ENCODE assay signal across 16 cellular contexts in genomic region chr4:1294891-1295290, GRCh38. TPM values are rescaled to one million over a fixed set of nuclear protein-coding genes. Genes with fewer than 3 reads are reported as not detected.
DNase-seq lines count a peak whose midpoint lies in the region; ATAC-seq and TF ChIP-seq lines count a peak whose summit lies in the region.
"Had no signal": no experiment of that assay in that cellular context is flagged by ENCODE, and none has a peak within 500 bp of the region (broad histone marks: within the 10 kb centered on the region; RNA-seq: fewer than 3 reads in every experiment).

No MANE protein-coding gene starts in this region.

- no peak overlapping the region for H2BK5ac ChIP-seq in trophoblast cell (ENCODE audit: low read depth, low read length, poor library complexity)

- H2BK12ac ChIP-seq in trophoblast cell (ENCODE audit: low read length), result no peak overlapping the region

- H2BK120ac ChIP-seq in trophoblast cell (ENCODE audit: insufficient read depth, low read length, poor library complexity), result no peak overlapping the region

- peaks cover 21% of the 10 kb centered on the region for H3K4me1 ChIP-seq in ES-I3 (ENCODE audit: insufficient read depth, low read length)
- peaks cover 39% of the 10 kb centered on the region for H3K4me1 ChIP-seq in Loucy (ENCODE audit: insufficient read depth, low read length, poor library complexity, severe bottlenecking)
- peaks cover 9 to 11% of the 10 kb centered on the region in 2 experiments for H3K4me1 ChIP-seq in trophoblast cell (ENCODE audit: control insufficient read depth in 1 of 2, insufficient read depth in 2 of 2, low read length in 2 of 2)
- H3K4me1 ChIP-seq in colonic mucosa, result peaks cover 13% of the 10 kb centered on the region
- H3K4me1 ChIP-seq: BE2C had no signal

- H3K4me2 ChIP-seq in Loucy (ENCODE audit: low read depth, low read length, poor library complexity, severe bottlenecking) (peak overlapping the region; percentile 75), trophoblast cell (ENCODE audit: low read length) (no peak overlapping the region)

- no CpG with 5 or more reads among the region's 10 CpGs for WGBS in trophoblast cell (ENCODE audit: extremely low coverage, insufficient coverage, insufficient read length)

- DNase-seq in coronary artery (ENCODE audit: low spot score) (no peak), trophoblast cell (no peak), colonic mucosa (no peak), NCI-H187 treated with DMSO at 0.1 percent for 48 hours (lab: John Stamatoyannopoulos, UW) (no peak)
- DNase-seq in activated naive CD4-positive, alpha-beta T cell (lab: John Stamatoyannopoulos, UW), result no peak
- DNase-seq: activated CD4-positive, alpha-beta T cell treated with anti-CD3 and anti-CD28 coated beads, Interleukin-2, amount 10 ng/mL, durations not matched to agents 7 days and 5 days; BE2C; DMS153; midbrain; NCI-H774; stimulated activated CD4-positive, alpha-beta T cell treated with anti-CD3 and anti-CD28 coated beads, Interleukin-4, amount 100 ng/mL, for 4 hours had no signal

- no peak overlapping the region for H4K8ac ChIP-seq in trophoblast cell (ENCODE audit: low read depth, low read length)

- H3K79me1 ChIP-seq in trophoblast cell (ENCODE audit: low read length), result peaks cover 7% of the 10 kb centered on the region

- TF ChIP-seq CTCF in Loucy (conservative IDR thresholded peaks at IDR 0.05; ENCODE audit: low read length), result no peak
- no peak for TF ChIP-seq CTCF in coronary artery (IDR thresholded peaks at IDR 0.05)
- TF ChIP-seq CTCF in colonic mucosa (IDR thresholded peaks at IDR 0.05), result no peak

- peak overlapping the region; percentile 6; the same call in 1 of the 2 replicates for H3K9ac ChIP-seq in ES-I3 (ENCODE audit: low read depth, low read length)
- H3K9ac ChIP-seq in Loucy (ENCODE audit: low read depth, low read length, poor library complexity, severe bottlenecking), result peak overlapping the region; percentile 51
- no peak overlapping the region for H3K9ac ChIP-seq in trophoblast cell (ENCODE audit: low read length)
- H3K9ac ChIP-seq in colonic mucosa (ENCODE audit: low read depth in 2 of 2, low read length in 2 of 2), result no peak overlapping the region

- H3K79me2 ChIP-seq in Loucy (ENCODE audit: insufficient read depth, low read length) (peaks cover 94% of the 10 kb centered on the region), trophoblast cell (ENCODE audit: control insufficient read depth, insufficient read depth, low read length, poor library complexity) (peaks cover 53% of the 10 kb centered on the region)

- no peak overlapping the region for H3K23ac ChIP-seq in trophoblast cell (ENCODE audit: low read length)

- ATAC-seq in HG02970 (IDR thresholded peaks at IDR 0.05; ENCODE audit: low FRiP score, unreplicated experiment), result no peak

- no peak overlapping the region for H3K18ac ChIP-seq in trophoblast cell (ENCODE audit: low read length)

- H4K12ac ChIP-seq in trophoblast cell (ENCODE audit: low read depth, low read length), result no peak overlapping the region

- H3K4me3 ChIP-seq in Loucy (ENCODE audit: low read length, poor library complexity, severe bottlenecking) (peak overlapping the region; percentile 66), coronary artery (peak overlapping the region; percentile 32), trophoblast cell (ENCODE audit: low read depth, low read length) (no peak overlapping the region), colonic mucosa (no peak overlapping the region)
- H3K4me3 ChIP-seq: tibial nerve had no signal

- H3K27me3 ChIP-seq in Loucy (ENCODE audit: insufficient read depth, low read length, poor library complexity, severe bottlenecking) (no peaks in the 10 kb centered on the region), trophoblast cell (ENCODE audit: insufficient read depth, low read length) (no peaks in the 10 kb centered on the region), colonic mucosa (no peaks in the 10 kb centered on the region)
- H3K27me3 ChIP-seq: ascending aorta, BE2C, tibial nerve had no signal

- H3F3A ChIP-seq in Loucy (ENCODE audit: low read depth), result no peaks in the 10 kb centered on the region

- H3K9me2 ChIP-seq in Loucy (replicated peaks; ENCODE audit: low read depth, low read length), result no peaks in the 10 kb centered on the region

- peaks cover 64% of the 10 kb centered on the region for H4K20me1 ChIP-seq in Loucy (ENCODE audit: insufficient read depth, low read length, poor library complexity, severe bottlenecking)

- peak overlapping the region; percentile 71 for H3K4ac ChIP-seq in trophoblast cell (ENCODE audit: low read depth, low read length)

- intact Hi-C loops in colonic mucosa (cut with DNase I), result loop anchor here (10.0 kb wide), 1 partner anchor 50 kb away; the partner anchor contains the start of gene UVSSA

- H3K36me3 ChIP-seq in ES-I3 (ENCODE audit: insufficient read depth, low read length) (peaks cover 5% of the 10 kb centered on the region), Loucy (ENCODE audit: insufficient read depth, low read length) (peaks cover 16% of the 10 kb centered on the region; the same call in 1 of the 2 replicates), trophoblast cell (ENCODE audit: control insufficient read depth in 1 of 2, insufficient read depth in 2 of 2, low read length in 2 of 2) (peaks cover 33 to 47% of the 10 kb centered on the region in 2 experiments), colonic mucosa (no peaks in the 10 kb centered on the region)

- H2AK5ac ChIP-seq in trophoblast cell (ENCODE audit: low read length), result no peak overlapping the region

- H3K9me3 ChIP-seq in ES-I3 (ENCODE audit: control insufficient read depth, insufficient read depth, low read length) (no peaks in the 10 kb centered on the region), Loucy (ENCODE audit: insufficient read depth, low read depth, low read length) (no peaks in the 10 kb centered on the region), trophoblast cell (ENCODE audit: insufficient read depth, low read depth, low read length) (peaks cover 2% of the 10 kb centered on the region), colonic mucosa (no peaks in the 10 kb centered on the region)
- H3K9me3 ChIP-seq: ascending aorta, BE2C, tibial nerve had no signal

- H4K91ac ChIP-seq in trophoblast cell (ENCODE audit: low read depth, low read length), result no peak overlapping the region

- H3K27ac ChIP-seq in coronary artery, result peak overlapping the region in 1 of 2 donors; percentile 65
- H3K27ac ChIP-seq in trophoblast cell (ENCODE audit: low read depth, low read length), result no peak overlapping the region
- H3K27ac ChIP-seq in colonic mucosa, result no peak overlapping the region

- H2AFZ ChIP-seq in Loucy (ENCODE audit: low read length) (no peak overlapping the region), trophoblast cell (ENCODE audit: insufficient read depth, low read length, poor library complexity) (no peak overlapping the region)

- H3K14ac ChIP-seq in trophoblast cell (ENCODE audit: low read length), result no peak overlapping the region

RNA-seq across cellular contexts. Expression of gene MAEA, which starts 5.2 kb away (rescaled TPM):
- 58.8 and 59.3 TPM in 2 replicates for polyA plus RNA-seq in trophoblast cell (2013)
- 100 to 1,000 TPM in 1 of 2 donors, 10 to 100 TPM in 1; 65.8 to 124 TPM for total RNA-seq in colonic mucosa

RNA-seq across cellular contexts. Expression of gene CTBP1, which starts 46.0 kb away (rescaled TPM):
- 76.4 and 79.7 TPM in 2 replicates for polyA plus RNA-seq in trophoblast cell (2013)
- total RNA-seq in colonic mucosa, result 100 to 1,000 TPM; 137 to 200 TPM

RNA-seq across cellular contexts. Expression of gene UVSSA, which starts 52.1 kb away (rescaled TPM):
- polyA plus RNA-seq in trophoblast cell (2013), result 8.1 and 8.5 TPM in 2 replicates
- 10 to 100 TPM; 16.7 to 55.7 TPM for total RNA-seq in colonic mucosa

Comparison
In these comparisons a context has a peak if more than half of its experiments do, and no peak if none do; other contexts are left out.
1. H3K9ac ChIP-seq: peak in ES-I3 (single experiment) and Loucy (single experiment); none in trophoblast cell (single experiment) and colonic mucosa (0 of 2).
2. H3K4me3 ChIP-seq: peak in Loucy (single experiment) and coronary artery (single experiment); none in trophoblast cell (single experiment) and colonic mucosa (single experiment).